Comparison of ENCODE assay signal across 17 cellular contexts in genomic region chr13:68234278-68234677, GRCh38.
DNase-seq lines count a peak whose midpoint lies in the region; ATAC-seq, FAIRE-seq and TF ChIP-seq lines count a peak whose summit lies in the region.
"Had no signal": no experiment of that assay in that cellular context is flagged by ENCODE, and none has a peak within 500 bp of the region (broad histone marks: within the 10 kb centered on the region; RNA-seq: fewer than 3 reads in every experiment).

No MANE protein-coding gene starts in this region.

- H2BK20ac ChIP-seq in H9 (ENCODE audit: low read depth, low read length, poor library complexity, severe bottlenecking) = no peak overlapping the region

- H4K20me1 ChIP-seq in H9 (ENCODE audit: control insufficient read depth, insufficient read depth, insufficient read length) (no peaks in the 10 kb centered on the region), PC-3 (ENCODE audit: low read length) (no peaks in the 10 kb centered on the region), endothelial cell of umbilical vein (replicated peaks; ENCODE audit: control insufficient read depth, extremely low read depth, insufficient read depth, low read length) (no peaks in the 10 kb centered on the region)

- POLR2A ChIA-PET in PC-3 (lab: Charles Lee; ENCODE audit: unreplicated experiment) = no interaction called here
- POLR2A ChIA-PET in endothelial cell of umbilical vein (lab: Charles Lee) = no interaction called here

- H3K4me2 ChIP-seq in H9 (ENCODE audit: insufficient read depth, insufficient read length, low read length) (no peak overlapping the region), PC-3 (ENCODE audit: low read length) (no peak overlapping the region), endothelial cell of umbilical vein (ENCODE audit: insufficient read depth, low read length) (no peak overlapping the region), mesenchymal stem cell (ENCODE audit: low read length, poor library complexity, severe bottlenecking) (no peak overlapping the region)

- peak; percentile 57 for ATAC-seq in PC-3
- no peak for ATAC-seq in GM21390 (IDR thresholded peaks at IDR 0.05; ENCODE audit: unreplicated experiment)
- no peak for ATAC-seq in pancreas
- no peak for ATAC-seq in HG03139 (IDR thresholded peaks at IDR 0.05; ENCODE audit: unreplicated experiment)
- ATAC-seq: left cardiac atrium had no signal

- no peaks in the 10 kb centered on the region for H3F3A ChIP-seq in PC-3 (ENCODE audit: low read length, unreplicated experiment)

- no peaks in the 10 kb centered on the region; the same call in 1 of the 2 replicates for H3K4me1 ChIP-seq in H9 (ENCODE audit: insufficient read depth, low read length)
- no peaks in the 10 kb centered on the region for H3K4me1 ChIP-seq in PC-3 (ENCODE audit: insufficient read depth, low read length)
- no peaks in the 10 kb centered on the region for H3K4me1 ChIP-seq in endothelial cell of umbilical vein (ENCODE audit: control insufficient read depth, extremely low read depth, insufficient read depth, low read length)
- peaks cover 3% of the 10 kb centered on the region for H3K4me1 ChIP-seq in mesenchymal stem cell (ENCODE audit: control insufficient read depth, insufficient read depth, low read depth, low read length)
- no peaks in the 10 kb centered on the region for H3K4me1 ChIP-seq in pancreas

- no peak overlapping the region for H3T11ph ChIP-seq in H9 (ENCODE audit: low read length)

- no peak for TF ChIP-seq POLR2A in endothelial cell of umbilical vein (IDR thresholded peaks at IDR 0.05; ENCODE audit: low read depth, low read length)

- BruUV-seq in PC-3 (replicated peaks; lab: Mats Ljungman, UMichigan) (no TSS peak), endothelial cell of umbilical vein (replicated peaks; lab: Mats Ljungman, UMichigan) (no TSS peak)

- no peaks in the 10 kb centered on the region for H3K23me2 ChIP-seq in H9 (ENCODE audit: insufficient read length, low read depth, low read length, poor library complexity, severe bottlenecking)

- CTCF ChIA-PET in PC-3 (lab: Charles Lee) = interaction anchor here (0.6 kb wide), 1 partner anchor 376 kb away, joined by 3 read pairs; no protein-coding TSS in a partner anchor
- CTCF ChIA-PET in endothelial cell of umbilical vein (lab: Charles Lee) = no interaction called here

- no peak overlapping the region for H3K4me3 Mint-ChIP-seq in H9
- H3K4me3 Mint-ChIP-seq: activated naive CD8-positive, alpha-beta T cell treated with anti-CD3 and anti-CD28 coated beads, Interleukin-2, amount 10 ng/mL, durations not matched to agents 7 days and 5 days; CD4-positive, alpha-beta T cell; IgD-negative memory B cell; nephron had no signal

- no peak for DNase-seq in H9
- DNase-seq in PC-3 = peak; percentile 15
- peak; percentile 3 for DNase-seq in endothelial cell of umbilical vein (ENCODE audit: low read depth, low spot score)
- peak; percentile 15 for DNase-seq in mesenchymal stem cell
- DNase-seq in DMS153 treated with DMSO at 0.1 percent for 48 hours (lab: John Stamatoyannopoulos, UW; ENCODE audit: unreplicated experiment) = no peak
- DNase-seq in pancreas = no peak
- DNase-seq: activated naive CD8-positive, alpha-beta T cell treated with anti-CD3 and anti-CD28 coated beads, Interleukin-2, amount 10 ng/mL, durations not matched to agents 7 days and 5 days; CD4-positive, alpha-beta T cell; left cardiac atrium; NCI-H1694 treated with DMSO at 0.1 percent for 48 hours had no signal

- H3K79me1 ChIP-seq in H9 (ENCODE audit: insufficient read depth, low read depth, low read length, poor library complexity, severe bottlenecking) (no peaks in the 10 kb centered on the region), mesenchymal stem cell (replicated peaks; ENCODE audit: low read length, poor library complexity, severe bottlenecking) (no peaks in the 10 kb centered on the region)

- no peaks in the 10 kb centered on the region for H3K27me3 Mint-ChIP-seq in H9 (ENCODE audit: low read depth)
- H3K27me3 Mint-ChIP-seq: activated naive CD8-positive, alpha-beta T cell treated with anti-CD3 and anti-CD28 coated beads, Interleukin-2, amount 10 ng/mL, durations not matched to agents 7 days and 5 days; CD4-positive, alpha-beta T cell; IgD-negative memory B cell had no signal

- H4K8ac ChIP-seq in H9 (replicated peaks; ENCODE audit: insufficient read length, low read depth, low read length) (no peak overlapping the region), mesenchymal stem cell (ENCODE audit: low read length) (no peak overlapping the region)

- H3K18ac ChIP-seq in H9 (ENCODE audit: insufficient read length, low read depth, low read length) (no peak overlapping the region), mesenchymal stem cell (ENCODE audit: low read depth in 1 of 2, low read length in 2 of 2) (no peak overlapping the region)

- H3K14ac ChIP-seq in H9 (ENCODE audit: insufficient read depth, low read length) (no peak overlapping the region), mesenchymal stem cell (ENCODE audit: low read length in 2 of 2) (no peak overlapping the region)

- H3K4ac ChIP-seq in H9 (ENCODE audit: low read depth, low read length) = no peak overlapping the region
- no peak overlapping the region for H3K4ac ChIP-seq in mesenchymal stem cell (ENCODE audit: low read depth in 1 of 2, low read length in 2 of 2)

- no peaks in the 10 kb centered on the region for H3K79me2 ChIP-seq in H9 (ENCODE audit: insufficient read depth, low read length)
- no peaks in the 10 kb centered on the region for H3K79me2 ChIP-seq in PC-3 (ENCODE audit: low read length)
- H3K79me2 ChIP-seq in endothelial cell of umbilical vein (ENCODE audit: control insufficient read depth, insufficient read depth, low read length) = no peaks in the 10 kb centered on the region

- H2AK5ac ChIP-seq in H9 (ENCODE audit: insufficient read length, low read length) = no peak overlapping the region
- no peak overlapping the region for H2AK5ac ChIP-seq in mesenchymal stem cell (ENCODE audit: low read length, severe bottlenecking)

- H3K9ac ChIP-seq in H9 (ENCODE audit: extremely low read depth, insufficient read length, low read length) = no peak overlapping the region
- no peak overlapping the region for H3K9ac ChIP-seq in PC-3 (ENCODE audit: low read length)
- no peak overlapping the region for H3K9ac ChIP-seq in endothelial cell of umbilical vein (replicated peaks; ENCODE audit: extremely low read depth, insufficient read depth, low read length)
- H3K9ac ChIP-seq in mesenchymal stem cell (ENCODE audit: low read length) = no peak overlapping the region

- H3K9me3 ChIP-seq in H9 (ENCODE audit: control insufficient read depth, low read depth, low read length) = no peaks in the 10 kb centered on the region
- no peaks in the 10 kb centered on the region for H3K9me3 ChIP-seq in PC-3 (ENCODE audit: low read length)
- no peaks in the 10 kb centered on the region for H3K9me3 ChIP-seq in endothelial cell of umbilical vein (replicated peaks; ENCODE audit: control insufficient read depth, insufficient read depth, low read length)
- no peaks in the 10 kb centered on the region for H3K9me3 ChIP-seq in mesenchymal stem cell (ENCODE audit: control insufficient read depth, low read length)
- no peaks in the 10 kb centered on the region for H3K9me3 ChIP-seq in pancreas
- H3K9me3 ChIP-seq: thoracic aorta had no signal

- no peaks in the 10 kb centered on the region for H3K9me3 Mint-ChIP-seq in H9
- H3K9me3 Mint-ChIP-seq: activated naive CD8-positive, alpha-beta T cell treated with anti-CD3 and anti-CD28 coated beads, Interleukin-2, amount 10 ng/mL, durations not matched to agents 7 days and 5 days; IgD-negative memory B cell; nephron had no signal

- no peak overlapping the region; a peak in 1 of 7 replicates for H3K27ac Mint-ChIP-seq in H9
- H3K27ac Mint-ChIP-seq: activated naive CD8-positive, alpha-beta T cell treated with anti-CD3 and anti-CD28 coated beads, Interleukin-2, amount 10 ng/mL, durations not matched to agents 7 days and 5 days; CD4-positive, alpha-beta T cell; IgD-negative memory B cell had no signal

- H2AFZ ChIP-seq in H9 (ENCODE audit: low read length) (no peak overlapping the region), PC-3 (ENCODE audit: low read length) (no peak overlapping the region), endothelial cell of umbilical vein (ENCODE audit: low read depth, low read length) (no peak overlapping the region), mesenchymal stem cell (ENCODE audit: low read depth, low read length) (no peak overlapping the region)

- no peaks in the 10 kb centered on the region for H3K27me3 ChIP-seq in H9 (ENCODE audit: insufficient read depth, low read length)
- H3K27me3 ChIP-seq in PC-3 (ENCODE audit: low read length) = no peaks in the 10 kb centered on the region
- no peaks in the 10 kb centered on the region for H3K27me3 ChIP-seq in endothelial cell of umbilical vein (ENCODE audit: control insufficient read depth in 2 of 2, insufficient read depth in 2 of 2, low read length in 2 of 2)
- no peaks in the 10 kb centered on the region for H3K27me3 ChIP-seq in mesenchymal stem cell (ENCODE audit: control insufficient read depth in 1 of 2, insufficient read depth in 1 of 2, low read length in 2 of 2)
- no peaks in the 10 kb centered on the region for H3K27me3 ChIP-seq in pancreas

- H3K4me3 ChIP-seq in PC-3 (ENCODE audit: low read length) (no peak overlapping the region), endothelial cell of umbilical vein (replicated peaks in 1 of 3; ENCODE audit: insufficient read depth in 1 of 3, low read depth in 1 of 3, low read length in 3 of 3) (no peak overlapping the region), mesenchymal stem cell (ENCODE audit: insufficient read depth in 1 of 2, low read depth in 1 of 2, low read length in 2 of 2) (no peak overlapping the region), pancreas (no peak overlapping the region)
- H3K4me3 ChIP-seq: coronary artery, thoracic aorta had no signal

- H2BK12ac ChIP-seq in H9 (ENCODE audit: insufficient read length, low read depth, low read length) (no peak overlapping the region), mesenchymal stem cell (ENCODE audit: low read length in 2 of 2) (no peak overlapping the region)

- intact Hi-C loops in PC-3 (cut with micrococcal nuclease) (loop anchor here (2.0 kb wide), 1 partner anchor 795 kb away; no protein-coding TSS in a partner anchor), endothelial cell of umbilical vein (cut with micrococcal nuclease) (no loop called here), pancreas (cut with DNase I) (no loop called here)

- H2BK5ac ChIP-seq in H9 (ENCODE audit: insufficient read length, low read length) (no peak overlapping the region), mesenchymal stem cell (ENCODE audit: low read depth, low read length, poor library complexity, severe bottlenecking) (no peak overlapping the region)

- FAIRE-seq in endothelial cell of umbilical vein (lab: Jason Lieb, UNC) = no peak
- FAIRE-seq in pancreas (lab: Jason Lieb, UNC) = no peak
- FAIRE-seq: frontal cortex had no signal

- peaks cover 23 to 27% of the 10 kb centered on the region in 2 experiments for H3K4me1 Mint-ChIP-seq in H9
- H3K4me1 Mint-ChIP-seq: activated naive CD8-positive, alpha-beta T cell treated with anti-CD3 and anti-CD28 coated beads, Interleukin-2, amount 10 ng/mL, durations not matched to agents 7 days and 5 days; IgD-negative memory B cell; nephron had no signal

- no peaks in the 10 kb centered on the region for H3K36me3 Mint-ChIP-seq in H9 (ENCODE audit: insufficient read depth in 1 of 3, low read depth in 3 of 3)
- H3K36me3 Mint-ChIP-seq: activated naive CD8-positive, alpha-beta T cell treated with anti-CD3 and anti-CD28 coated beads, Interleukin-2, amount 10 ng/mL, durations not matched to agents 7 days and 5 days; IgD-negative memory B cell had no signal

- no peak overlapping the region for H4K5ac ChIP-seq in H9 (ENCODE audit: insufficient read length, low read depth, low read length)

- H3K56ac ChIP-seq in H9 (ENCODE audit: insufficient read length, low read depth, low read length) = no peak overlapping the region

- TF ChIP-seq CTCF in H9 (conservative IDR thresholded peaks at IDR 0.05) (peak; percentile 35; the same call in 2 of the 3 replicates), PC-3 (conservative IDR thresholded peaks at IDR 0.05; ENCODE audit: low read depth, low read length) (peak; percentile 30; the same call in 1 of the 2 replicates), endothelial cell of umbilical vein (IDR thresholded peaks at IDR 0.05; ENCODE audit: extremely low read depth in 1 of 2, insufficient read depth in 1 of 2, low read depth in 1 of 2, low read length in 2 of 2) (no peak), pancreas (IDR thresholded peaks at IDR 0.05) (no peak)

- no peak overlapping the region for H4K91ac ChIP-seq in H9 (ENCODE audit: insufficient read length, low read depth, low read length)
- no peak overlapping the region for H4K91ac ChIP-seq in mesenchymal stem cell (ENCODE audit: low read length)

- H2BK15ac ChIP-seq in H9 (ENCODE audit: low read depth, low read length) (no peak overlapping the region), mesenchymal stem cell (ENCODE audit: low read depth, poor library complexity, severe bottlenecking) (no peak overlapping the region)

- no peaks in the 10 kb centered on the region for H3K9me1 ChIP-seq in endothelial cell of umbilical vein (replicated peaks; ENCODE audit: control insufficient read depth, extremely low read depth, insufficient read depth, low read length)

- H3K27ac ChIP-seq in H9 (ENCODE audit: insufficient read length, low read depth, low read length) = no peak overlapping the region
- no peak overlapping the region for H3K27ac ChIP-seq in PC-3 (ENCODE audit: low read length)
- H3K27ac ChIP-seq in endothelial cell of umbilical vein (ENCODE audit: insufficient read depth, low read depth, low read length) = no peak overlapping the region
- H3K27ac ChIP-seq in mesenchymal stem cell (ENCODE audit: low read length, poor library complexity, severe bottlenecking) = no peak overlapping the region
- no peak overlapping the region for H3K27ac ChIP-seq in pancreas
- H3K27ac ChIP-seq: coronary artery, thoracic aorta had no signal

- no peaks in the 10 kb centered on the region for H3K9me2 ChIP-seq in PC-3 (replicated peaks; ENCODE audit: low read length)

- dilution Hi-C loops in endothelial cell of umbilical vein (cut with MboI; ENCODE audit: extremely low pct_ligation_motif_present, low sequenced_read_pairs) = no loop called here

- H3K36me3 ChIP-seq in PC-3 (ENCODE audit: low read depth, low read length) (no peaks in the 10 kb centered on the region), endothelial cell of umbilical vein (ENCODE audit: control insufficient read depth in 2 of 2, extremely low read depth in 1 of 2, insufficient read depth in 2 of 2, low read length in 2 of 2) (no peaks in the 10 kb centered on the region), mesenchymal stem cell (ENCODE audit: control insufficient read depth in 1 of 2, insufficient read depth in 2 of 2, low read depth in 1 of 2, low read length in 2 of 2) (no peaks in the 10 kb centered on the region), pancreas (no peaks in the 10 kb centered on the region)
- H3K36me3 ChIP-seq: thoracic aorta had no signal

- H2BK120ac ChIP-seq in H9 (ENCODE audit: low read depth, low read length, poor library complexity, severe bottlenecking) = no peak overlapping the region
- no peak overlapping the region for H2BK120ac ChIP-seq in mesenchymal stem cell (ENCODE audit: low read depth, low read length)

- no peak overlapping the region for H3K23ac ChIP-seq in H9 (ENCODE audit: insufficient read length, low read depth, low read length)
- H3K23ac ChIP-seq in mesenchymal stem cell (ENCODE audit: low read length in 2 of 2) = no peak overlapping the region

Comparison
In these comparisons a context has a peak if more than half of its experiments do, and no peak if none do; other contexts are left out.
1. DNase-seq: peak in PC-3 (single experiment), endothelial cell of umbilical vein (single experiment) and mesenchymal stem cell (single experiment); none in H9 (single experiment), DMS153 treated with DMSO at 0.1 percent for 48 hours (single experiment) and pancreas (0 of 6).
2. CTCF ChIP-seq: peak in H9 (single experiment) and PC-3 (single experiment); none in endothelial cell of umbilical vein (0 of 2) and pancreas (0 of 4).